ENCODE assay signal across 10 cellular contexts in the genomic region with DNA sequence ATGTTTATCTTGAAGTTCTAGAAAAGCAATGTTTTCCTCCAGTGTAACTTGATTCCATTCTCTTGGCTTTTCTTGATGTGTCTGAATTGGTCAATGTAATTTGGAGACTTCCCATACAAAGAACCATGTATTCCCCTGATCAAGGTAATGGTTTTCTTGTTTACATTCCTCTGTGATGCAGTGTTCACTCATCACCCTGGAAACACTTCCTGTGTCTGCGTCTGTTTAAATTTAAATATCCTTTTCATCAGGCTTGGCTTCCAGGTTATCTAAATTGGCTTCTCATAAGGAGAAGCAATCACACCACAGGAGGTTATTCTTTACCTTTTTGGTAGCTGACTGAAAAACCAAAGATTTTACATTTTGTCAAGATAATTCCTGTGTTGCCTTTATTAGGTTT.
DNase-seq lines count a peak whose midpoint lies in the region; ATAC-seq, FAIRE-seq and TF ChIP-seq lines count a peak whose summit lies in the region.
"Had no signal": no experiment of that assay in that cellular context is flagged by ENCODE, and none has a peak within 500 bp of the region (broad histone marks: within the 10 kb centered on the region; RNA-seq: fewer than 3 reads in every experiment).

No MANE protein-coding gene starts in this region.

- peak; percentile 49 for DNase-seq in COR-L47 (lab: John Stamatoyannopoulos, UW)
- peak; percentile 94 for DNase-seq in M059J (ENCODE audit: low read depth)
- DNase-seq in astrocyte (ENCODE audit: low read depth): peak; percentile 78
- DNase-seq in kidney glomerular epithelial cell (lab: John Stamatoyannopoulos, UW): peak; percentile 81
- DNase-seq in hepatocyte (ENCODE audit: low spot score): no peak
- no peak for DNase-seq in lower leg skin (ENCODE audit: low spot score in 2 of 2)
- no peak for DNase-seq in WERI-Rb-1

- peaks cover 14% of the 10 kb centered on the region for H3K4me1 Mint-ChIP-seq in astrocyte (ENCODE audit: low read depth, unreplicated experiment)

- H3K4me1 ChIP-seq in astrocyte (ENCODE audit: insufficient read depth, low read length): peaks cover 13% of the 10 kb centered on the region
- no peaks in the 10 kb centered on the region for H3K4me1 ChIP-seq in hepatocyte (ENCODE audit: insufficient read depth)

- H3K79me2 ChIP-seq in astrocyte (ENCODE audit: insufficient read depth, low read length): no peaks in the 10 kb centered on the region
- H3K79me2 ChIP-seq in hepatocyte: no peaks in the 10 kb centered on the region

- H3K4me3 ChIP-seq in astrocyte (ENCODE audit: insufficient read depth, low read depth, low read length) (no peak overlapping the region), hepatocyte (no peak overlapping the region), lower leg skin (ENCODE audit: low read depth, poor library complexity, severe bottlenecking) (no peak overlapping the region), WERI-Rb-1 (ENCODE audit: low read depth, low read length) (no peak overlapping the region)
- H3K4me3 ChIP-seq: K562 had no signal

- no peak for TF ChIP-seq CTCF in astrocyte (IDR thresholded peaks at IDR 0.05; ENCODE audit: insufficient read depth, low read depth, low read length)
- TF ChIP-seq CTCF in hepatocyte (IDR thresholded peaks at IDR 0.05; ENCODE audit: poor library complexity): no peak
- TF ChIP-seq CTCF in lower leg skin (IDR thresholded peaks at IDR 0.05): no peak
- TF ChIP-seq CTCF in WERI-Rb-1 (IDR thresholded peaks at IDR 0.05; ENCODE audit: low read depth, low read length): no peak

- H3K4me2 ChIP-seq in astrocyte (ENCODE audit: low read length): peak overlapping the region; percentile 44
- no peak overlapping the region for H3K4me2 ChIP-seq in hepatocyte

- H3K27me3 ChIP-seq in astrocyte (ENCODE audit: insufficient read depth, low read length) (no peaks in the 10 kb centered on the region), hepatocyte (no peaks in the 10 kb centered on the region), WERI-Rb-1 (ENCODE audit: insufficient read depth, low read depth, severe bottlenecking) (no peaks in the 10 kb centered on the region)

- 10% methylated on average over 1 of the region's 1 CpG for WGBS in hepatocyte (ENCODE audit: low lambda C conversion rate, missing lambda C conversion rate)
- 10 to 13% methylated on average over 1 of the region's 1 CpG for WGBS in lower leg skin, 2 donors

- no peaks in the 10 kb centered on the region for H3K9me2 ChIP-seq in hepatocyte (replicated peaks; ENCODE audit: insufficient read depth)

- H2AFZ ChIP-seq in astrocyte (ENCODE audit: low read depth, low read length): no peak overlapping the region
- no peak overlapping the region for H2AFZ ChIP-seq in hepatocyte

- H3K9me3 ChIP-seq in astrocyte (ENCODE audit: insufficient read depth, low read depth, low read length): no peaks in the 10 kb centered on the region
- no peaks in the 10 kb centered on the region for H3K9me3 ChIP-seq in hepatocyte (ENCODE audit: low read depth)
- no peaks in the 10 kb centered on the region for H3K9me3 ChIP-seq in WERI-Rb-1 (ENCODE audit: severe bottlenecking)

- H4K20me1 ChIP-seq in astrocyte (ENCODE audit: insufficient read depth, low read length) (no peaks in the 10 kb centered on the region), hepatocyte (ENCODE audit: insufficient read depth, poor library complexity, severe bottlenecking) (no peaks in the 10 kb centered on the region)

- TF ChIP-seq POLR2A in lower leg skin (IDR thresholded peaks at IDR 0.05): no peak

- H3K27ac ChIP-seq in astrocyte (ENCODE audit: low read depth, low read length) (peak overlapping the region; percentile 57), hepatocyte (no peak overlapping the region), WERI-Rb-1 (no peak overlapping the region)

- H3K27me3 Mint-ChIP-seq in astrocyte (ENCODE audit: low read depth, unreplicated experiment): no peaks in the 10 kb centered on the region

- H3K9me3 Mint-ChIP-seq in astrocyte (ENCODE audit: unreplicated experiment): peaks cover 3% of the 10 kb centered on the region

- FAIRE-seq in astrocyte (lab: Jason Lieb, UNC): peak; percentile 97
- FAIRE-seq: K562 had no signal

- intact Hi-C loops in lower leg skin (cut with DNase I; ENCODE audit: low total_unique reads): loop anchor here (10.0 kb wide), 2 partner anchors 78 to 1058 kb away; a partner anchor contains a TSS

- peak overlapping the region; percentile 1 for H3K9ac ChIP-seq in astrocyte (ENCODE audit: low read length)

- H3K4me3 Mint-ChIP-seq in astrocyte (ENCODE audit: unreplicated experiment): no peak overlapping the region
- H3K4me3 Mint-ChIP-seq: nephron had no signal

- H3K36me3 ChIP-seq in astrocyte (ENCODE audit: insufficient read depth, low read length) (no peaks in the 10 kb centered on the region), hepatocyte (replicated peaks; ENCODE audit: insufficient read depth, low read depth) (no peaks in the 10 kb centered on the region), WERI-Rb-1 (no peaks in the 10 kb centered on the region)

- peak overlapping the region; percentile 21 for H3K27ac Mint-ChIP-seq in astrocyte (ENCODE audit: unreplicated experiment)

- no peaks in the 10 kb centered on the region for H3K36me3 Mint-ChIP-seq in astrocyte (ENCODE audit: low read depth, unreplicated experiment)

- ATAC-seq in HG03342 (IDR thresholded peaks at IDR 0.05; ENCODE audit: unreplicated experiment): no peak
- ATAC-seq: K562 had no signal

Comparison
In these comparisons a context has a peak if more than half of its experiments do, and no peak if none do; other contexts are left out.
1. DNase-seq: peak in COR-L47 (single experiment), M059J (single experiment), astrocyte (single experiment) and kidney glomerular epithelial cell (single experiment); none in hepatocyte (single experiment), lower leg skin (0 of 2) and WERI-Rb-1 (single experiment).